ENCODE assay signal across 20 cellular contexts in genomic region chr19:40682431-40682964, GRCh38.
"Had no signal": no experiment of that assay in that cellular context is flagged by ENCODE, and none has a peak within 500 bp of the region (broad histone marks: within the 10 kb centered on the region; RNA-seq: fewer than 3 reads in every experiment).

No MANE protein-coding gene starts in this region.

- ATAC-seq: esophagus mucosa; heart left ventricle; left colon; left ventricle myocardium superior; naive thymus-derived CD4-positive, alpha-beta T cell; sciatic nerve; stimulated activated naive B cell treated with anti-CD40 and anti-IgM and Interleukin-4, amounts not matched to agents 10 μg/mL and 1 μg/mL and 100 μg/mL, for 72 hours; stimulated activated naive CD8-positive, alpha-beta T cell treated with anti-CD3 and anti-CD28 coated beads, Interleukin-15, amount 100 ng/mL, for 72 hours had no signal

- H3K27ac ChIP-seq: neutrophil, skin epidermis, uterus had no signal

- H3K4me3 ChIP-seq: dorsolateral prefrontal cortex, heart left ventricle, lung, skin epidermis, uterus had no signal

- H3K9me3 ChIP-seq: heart left ventricle, neutrophil, uterus had no signal

- H3K4me1 ChIP-seq: uterus had no signal

- DNase-seq: cortex of kidney; dorsolateral prefrontal cortex; effector memory CD4-positive, alpha-beta T cell; foreskin fibroblast; hippocampal formation; left colon; left ventricle myocardium superior; naive thymus-derived CD4-positive, alpha-beta T cell; nephron progenitor cell; stimulated activated CD4-positive, alpha-beta T cell treated with anti-CD3 and anti-CD28 coated beads, Interleukin-2, amount 100 ng/mL, for 24 hours; stimulated activated CD4-positive, alpha-beta T cell treated with anti-CD3 and anti-CD28 coated beads, Interleukin-4, amount 100 ng/mL, for 4 hours; stimulated activated naive B cell treated with anti-CD40 and anti-IgM and Interleukin-4, amounts not matched to agents 10 μg/mL and 1 μg/mL and 100 μg/mL, for 72 hours; stimulated activated naive CD8-positive, alpha-beta T cell treated with anti-CD3 and anti-CD28 coated beads, Interleukin-15, amount 100 ng/mL, for 72 hours; uterus had no signal

- H3K36me3 ChIP-seq: uterus had no signal

- H3K27me3 ChIP-seq: dorsolateral prefrontal cortex, heart left ventricle, neutrophil, uterus had no signal
